ENCODE assay signal across 9 cellular contexts in the genomic region with DNA sequence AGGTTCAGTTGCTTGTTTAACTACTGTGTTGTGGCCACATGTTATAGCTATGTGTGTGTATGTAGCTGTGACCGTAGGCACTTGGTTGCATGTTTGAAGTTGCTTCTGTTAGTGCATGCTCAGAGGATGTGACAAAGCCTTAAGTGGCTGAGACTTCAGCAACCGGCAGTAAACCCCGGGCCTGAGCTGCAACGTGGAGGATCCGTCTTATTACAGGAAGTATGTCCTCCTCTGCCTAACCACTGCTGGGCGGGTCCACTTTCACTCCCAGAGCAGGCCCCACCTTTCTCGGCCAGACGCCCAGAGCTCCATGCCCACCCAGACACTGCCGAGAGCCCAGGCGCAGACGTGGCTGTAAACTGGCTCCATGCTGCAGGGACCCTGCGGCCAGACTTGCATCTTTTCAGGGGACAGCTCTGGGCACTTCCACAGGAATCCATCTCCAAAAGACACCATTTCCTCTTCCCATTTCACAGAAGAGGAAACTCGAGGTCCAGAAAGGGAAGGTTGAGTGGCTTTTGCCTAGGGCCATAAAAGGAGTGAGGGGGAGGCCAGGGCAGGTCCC. TPM values are rescaled to one million over a fixed set of nuclear protein-coding genes. Genes with fewer than 3 reads are reported as not detected.
DNase-seq lines count a peak whose midpoint lies in the region; ATAC-seq and FAIRE-seq lines count a peak whose summit lies in the region.
"Had no signal": no experiment of that assay in that cellular context is flagged by ENCODE, and none has a peak within 500 bp of the region (broad histone marks: within the 10 kb centered on the region; RNA-seq: fewer than 3 reads in every experiment).

No MANE protein-coding gene starts in this region.

- WGBS in small intestine, 3 donors, result 4% methylated on average over 10 to 13 of the region's 13 CpGs

- H3K9me3 ChIP-seq in small intestine (ENCODE audit: control insufficient read depth, low read depth), result no peaks in the 10 kb centered on the region

- H3K36me3 ChIP-seq in small intestine (ENCODE audit: control insufficient read depth in 2 of 2, insufficient read depth in 2 of 2, low read length in 2 of 2), result no peaks in the 10 kb centered on the region

- no peaks in the 10 kb centered on the region for H3K27me3 ChIP-seq in small intestine (ENCODE audit: control insufficient read depth in 2 of 2, insufficient read depth in 2 of 2, low read length in 2 of 2)

- DNase-seq in CD1c-positive myeloid dendritic cell (ENCODE audit: extremely low spot score), result peak; percentile 73
- peak; percentile 45 for DNase-seq in NOMO-1 treated with dmso at 0.1 percent for 144 hours (lab: John Stamatoyannopoulos, UW; ENCODE audit: unreplicated experiment)
- DNase-seq in activated effector memory CD4-positive, alpha-beta T cell treated with Interleukin-2 at 50 U/mL for 16 hours, result peak; percentile 48
- peak; percentile 87 for DNase-seq in Right ventricle myocardium superior
- DNase-seq in small intestine, result peak; percentile 79

- ATAC-seq in Right ventricle myocardium superior (ENCODE audit: poor library complexity) (peak; percentile 44), GM18520 (IDR thresholded peaks at IDR 0.05; ENCODE audit: unreplicated experiment) (no peak), HG03520 (IDR thresholded peaks at IDR 0.05; ENCODE audit: unreplicated experiment) (no peak), GM21737 (IDR thresholded peaks at IDR 0.05; ENCODE audit: unreplicated experiment) (no peak)

- peak overlapping the region; percentile 17 to 36 for H3K27ac ChIP-seq in small intestine (ENCODE audit: low read depth in 1 of 2, low read length in 1 of 2)

- no peak for FAIRE-seq in small intestine (lab: Jason Lieb, UNC)
- FAIRE-seq: GM18507 had no signal

- no peak overlapping the region for H3K4me3 ChIP-seq in small intestine (ENCODE audit: low read depth in 1 of 2, low read length in 2 of 2)

- intact Hi-C loops in Right ventricle myocardium superior (cut with DNase I), result no loop called here

- peaks cover 2 to 4% of the 10 kb centered on the region in 2 donors for H3K4me1 ChIP-seq in small intestine (ENCODE audit: control insufficient read depth in 2 of 2, insufficient read depth in 1 of 2, low read depth in 1 of 2, low read length in 1 of 2)

RNA-seq across cellular contexts. Expression of gene TCEA3, which starts 2.2 kb away (rescaled TPM):
- 72.7 TPM for total RNA-seq in Right ventricle myocardium superior
- polyA plus RNA-seq in small intestine, result 10 to 100 TPM; 20.5 to 36.9 (median 27.8) TPM

RNA-seq across cellular contexts. Expression of gene ZNF436, which starts 52.8 kb away (rescaled TPM):
- total RNA-seq in Right ventricle myocardium superior, result 11.4 TPM
- 1 to 10 TPM; 3.8 to 4.9 (median 4.0) TPM for polyA plus RNA-seq in small intestine
